In genomic region chr16:31356566-31357323, GRCh38 we compare ENCODE assay signal across 18 cellular contexts. TPM values are rescaled to one million over a fixed set of nuclear protein-coding genes. Genes with fewer than 3 reads are reported as not detected.
A peak's percentile ranks its signal among the peaks of the same experiment; 100 is the strongest.
DNase-seq lines count a peak whose midpoint lies in the region; ATAC-seq and TF ChIP-seq lines count a peak whose summit lies in the region.
"Had no signal": no experiment of that assay in that cellular context is flagged by ENCODE, and none has a peak within 500 bp of the region (broad histone marks: within the 10 kb centered on the region; RNA-seq: fewer than 3 reads in every experiment).

No MANE protein-coding gene starts in this region.

- no peak for TF ChIP-seq CTCF in cardiac muscle cell (IDR thresholded peaks at IDR 0.05; ENCODE audit: low read depth, low read length)
- TF ChIP-seq CTCF in natural killer cell (IDR thresholded peaks at IDR 0.05) = no peak

- peak in 1 of 2 donors; percentile 19 for DNase-seq in cardiac muscle cell (ENCODE audit: low read depth in 1 of 2, low spot score in 1 of 2)
- DNase-seq in Right ventricle myocardium inferior (ENCODE audit: missing footprints) = no peak
- no peak for DNase-seq in central memory CD8-positive, alpha-beta T cell (ENCODE audit: low spot score in 2 of 2)
- DNase-seq in natural killer cell = no peak
- DNase-seq in stimulated activated CD8-positive, alpha-beta memory T cell treated with anti-CD3 and anti-CD28 coated beads, Interleukin-4, amount 100 ng/mL, for 48 hours = no peak
- DNase-seq in ureter (ENCODE audit: low spot score) = no peak
- no peak for DNase-seq in HPDE6-E6E7 (ENCODE audit: extremely low spot score)
- DNase-seq in NCI-H1930 (lab: John Stamatoyannopoulos, UW) = no peak
- DNase-seq: activated CD4-positive, alpha-beta T cell treated with anti-CD3 and anti-CD28 coated beads, Interleukin-2, amount 50 U/mL, for 1 hour; GOT3; mesenchymal stem cell; SW 1271 had no signal

- no peaks in the 10 kb centered on the region for H3K36me3 ChIP-seq in cardiac muscle cell

- ATAC-seq in Right ventricle myocardium inferior = no peak
- ATAC-seq in central memory CD8-positive, alpha-beta T cell (replicated peaks; ENCODE audit: extremely low read depth, poor library complexity, severe bottlenecking) = no peak
- ATAC-seq in natural killer cell = no peak

- no peaks in the 10 kb centered on the region for H3K9me3 Mint-ChIP-seq in central memory CD8-positive, alpha-beta T cell
- H3K9me3 Mint-ChIP-seq in natural killer cell = no peaks in the 10 kb centered on the region

- H3K9me3 ChIP-seq in cardiac muscle cell (ENCODE audit: low read depth) = no peaks in the 10 kb centered on the region

- no peaks in the 10 kb centered on the region for H3K27me3 Mint-ChIP-seq in central memory CD8-positive, alpha-beta T cell
- no peaks in the 10 kb centered on the region for H3K27me3 Mint-ChIP-seq in natural killer cell (ENCODE audit: low read depth in 2 of 2)

- no peaks in the 10 kb centered on the region for H3K27me3 ChIP-seq in cardiac muscle cell

- peaks cover 2% of the 10 kb centered on the region for H3K36me3 Mint-ChIP-seq in central memory CD8-positive, alpha-beta T cell (ENCODE audit: insufficient read depth)
- no peaks in the 10 kb centered on the region for H3K36me3 Mint-ChIP-seq in natural killer cell

- intact Hi-C loops in Right ventricle myocardium inferior (cut with DNase I) = no loop called here
- intact Hi-C loops in natural killer cell (cut with micrococcal nuclease) = no loop called here

- H3K4me1 ChIP-seq in cardiac muscle cell (ENCODE audit: low read depth) = peaks cover 11% of the 10 kb centered on the region

- peaks cover 55% of the 10 kb centered on the region for H3K4me1 Mint-ChIP-seq in central memory CD8-positive, alpha-beta T cell
- H3K4me1 Mint-ChIP-seq in natural killer cell = peaks cover 71 to 81% of the 10 kb centered on the region in 2 donors

- peak overlapping the region; percentile 58 for H3K27ac ChIP-seq in cardiac muscle cell
- H3K27ac ChIP-seq: C4-2B, coronary artery had no signal

- H3K4me3 ChIP-seq in cardiac muscle cell = no peak overlapping the region
- H3K4me3 ChIP-seq: coronary artery had no signal

- peak overlapping the region; percentile 65 for H3K27ac Mint-ChIP-seq in central memory CD8-positive, alpha-beta T cell (ENCODE audit: low read depth)
- H3K27ac Mint-ChIP-seq in natural killer cell = peak overlapping the region; percentile 89 to 95
- H3K27ac Mint-ChIP-seq: progenitor cell of endocrine pancreas had no signal

- no peak overlapping the region for H3K4me3 Mint-ChIP-seq in central memory CD8-positive, alpha-beta T cell
- peak overlapping the region; percentile 92 for H3K4me3 Mint-ChIP-seq in natural killer cell

RNA-seq across cellular contexts. Expression of gene ITGAX, which starts 1.8 kb away (rescaled TPM):
- total RNA-seq in cardiac muscle cell (0.53 and 0.69 TPM in 2 replicates), Right ventricle myocardium inferior (2.2 TPM), natural killer cell (100 to 1,000 TPM; 224 to 249 (median 233) TPM), ureter (9.6 TPM)
- not detected in 2 replicates for polyA plus RNA-seq in cardiac muscle cell
- total RNA-seq: progenitor cell of endocrine pancreas had no signal
- polyA plus RNA-seq: fibroblast of lung had no signal

RNA-seq across cellular contexts. Expression of gene ITGAD, which starts 36.4 kb away (rescaled TPM):
- not detected in 2 replicates for total RNA-seq in cardiac muscle cell
- 0.31 TPM in 1 of 2 replicates, not detected in the other for polyA plus RNA-seq in cardiac muscle cell
- 0.11 TPM for total RNA-seq in Right ventricle myocardium inferior
- 1 to 10 TPM; 1.0 to 2.9 (median 2.2) TPM for total RNA-seq in natural killer cell
- total RNA-seq in ureter = not detected
- total RNA-seq: fibroblast of lung, G401, MCF 10A, progenitor cell of endocrine pancreas had no signal
- polyA plus RNA-seq: fibroblast of lung had no signal

Comparison
In these comparisons a context has a peak if more than half of its experiments do, and no peak if none do; other contexts are left out.
1. RNA of gene ITGAX, which starts 1.8 kb away (total RNA-seq): 224 to 249 TPM in natural killer cell; 9.6 TPM in ureter (single experiment), 2.2 TPM in Right ventricle myocardium inferior (single experiment) and 0.53 to 0.69 TPM in cardiac muscle cell; every median in the first group is over 10 times any median in the second.